In the genomic region with DNA sequence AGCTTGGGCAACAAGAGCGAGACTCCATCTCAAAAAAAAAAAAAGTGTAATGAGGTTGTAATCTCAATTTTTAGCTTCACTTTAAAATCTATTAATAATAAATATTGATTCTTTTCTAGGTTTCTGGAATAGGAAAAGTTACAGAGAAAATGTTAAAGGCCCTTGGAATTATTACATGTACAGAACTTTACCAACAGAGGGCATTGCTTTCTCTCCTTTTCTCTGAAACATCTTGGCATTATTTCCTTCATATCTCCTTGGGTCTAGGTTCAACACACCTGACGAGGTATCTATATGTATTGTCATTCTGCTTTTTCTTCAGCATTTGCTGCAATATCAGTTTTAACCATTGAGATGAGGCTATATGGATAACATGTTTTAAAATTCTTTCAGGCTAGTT, we compare ENCODE assay signal across 14 cellular contexts. TPM values are rescaled to one million over a fixed set of nuclear protein-coding genes. Genes with fewer than 3 reads are reported as not detected.
DNase-seq lines count a peak whose midpoint lies in the region; ATAC-seq and TF ChIP-seq lines count a peak whose summit lies in the region.
"Had no signal": no experiment of that assay in that cellular context is flagged by ENCODE, and none has a peak within 500 bp of the region (broad histone marks: within the 10 kb centered on the region; RNA-seq: fewer than 3 reads in every experiment).

No MANE protein-coding gene starts in this region.

- intact Hi-C loops in heart right ventricle (cut with DNase I) = no loop called here
- intact Hi-C loops in PC-9 (cut with micrococcal nuclease; ENCODE audit: unreplicated experiment) = loop anchor here (5.0 kb wide), 1 partner anchor 98 kb away; no protein-coding TSS in a partner anchor

- H4K20me1 ChIP-seq in PC-9 (ENCODE audit: insufficient read depth) = no peaks in the 10 kb centered on the region

- no peak for ATAC-seq in heart right ventricle
- ATAC-seq: K562 had no signal

- no peaks in the 10 kb centered on the region for H3K27me3 Mint-ChIP-seq in type B pancreatic cell
- H3K27me3 Mint-ChIP-seq: activated naive CD4-positive, alpha-beta T cell treated with anti-CD3 and anti-CD28 coated beads, Interleukin-2, amount 10 ng/mL, durations not matched to agents 7 days and 5 days had no signal

- H3K4me1 ChIP-seq in cardiac muscle cell (ENCODE audit: low read depth) (no peaks in the 10 kb centered on the region), heart right ventricle (peaks cover 0 to 7% (median 0%) of the 10 kb centered on the region in 9 donors), PC-9 (replicated peaks; ENCODE audit: insufficient read depth) (no peaks in the 10 kb centered on the region)
- H3K4me1 ChIP-seq: esophagus squamous epithelium had no signal

- H3K36me3 ChIP-seq in cardiac muscle cell (peaks cover 8% of the 10 kb centered on the region), heart right ventricle (peaks cover 0 to 86% (median 16%) of the 10 kb centered on the region in 9 donors), PC-9 (ENCODE audit: low read depth) (no peaks in the 10 kb centered on the region)

- no peaks in the 10 kb centered on the region for H3K9me2 ChIP-seq in PC-9 (ENCODE audit: insufficient read depth)

- H3K36me3 Mint-ChIP-seq in type B pancreatic cell = peaks cover 11% of the 10 kb centered on the region

- 96 to 97% methylated on average over 2 of the region's 2 CpGs for WGBS in heart right ventricle, 2 donors

- no peak overlapping the region for H3K4me2 ChIP-seq in PC-9

- H3K27ac ChIP-seq in cardiac muscle cell = no peak overlapping the region
- H3K27ac ChIP-seq in heart right ventricle = no peak overlapping the region
- no peak overlapping the region for H3K27ac ChIP-seq in PC-9
- H3K27ac ChIP-seq: esophagus squamous epithelium had no signal

- no peaks in the 10 kb centered on the region for H3K79me2 ChIP-seq in PC-9 (ENCODE audit: low read depth)

- no peaks in the 10 kb centered on the region for H3K9me3 ChIP-seq in cardiac muscle cell (ENCODE audit: low read depth)
- no peaks in the 10 kb centered on the region for H3K9me3 ChIP-seq in heart right ventricle
- no peaks in the 10 kb centered on the region for H3K9me3 ChIP-seq in PC-9 (ENCODE audit: insufficient read depth, low read depth)
- H3K9me3 ChIP-seq: esophagus squamous epithelium had no signal

- H3F3A ChIP-seq in PC-9 (ENCODE audit: insufficient read depth, low read depth) = no peaks in the 10 kb centered on the region

- no peak overlapping the region for H3K27ac Mint-ChIP-seq in type B pancreatic cell
- H3K27ac Mint-ChIP-seq: activated naive CD4-positive, alpha-beta T cell treated with anti-CD3 and anti-CD28 coated beads, Interleukin-2, amount 10 ng/mL, durations not matched to agents 7 days and 5 days had no signal

- DNase-seq in cardiac muscle cell (ENCODE audit: low read depth in 1 of 2, low spot score in 1 of 2) = peak in 1 of 2 donors; percentile 10
- DNase-seq in heart right ventricle = no peak
- no peak for DNase-seq in PC-9
- no peak for DNase-seq in fibroblast of villous mesenchyme (ENCODE audit: low read depth)
- no peak for DNase-seq in type B pancreatic cell (ENCODE audit: extremely low spot score, unreplicated experiment)
- no peak for DNase-seq in stimulated activated CD4-positive, alpha-beta T cell treated with anti-CD3 and anti-CD28 coated beads, Interleukin-2, amount 100 ng/mL, for 24 hours
- no peak for DNase-seq in stimulated activated CD4-positive, alpha-beta T cell treated with anti-CD3 and anti-CD28 coated beads, Interleukin-15, amount 100 ng/mL, for 24 hours
- no peak for DNase-seq in NCI-H1105 treated with DMSO at 0.1 percent for 48 hours (lab: John Stamatoyannopoulos, UW)
- DNase-seq: activated naive CD4-positive, alpha-beta T cell treated with anti-CD3 and anti-CD28 coated beads, Interleukin-2, amount 10 ng/mL, durations not matched to agents 7 days and 5 days; DMS79; esophagus squamous epithelium; NCI-H2029 treated with DMSO at 0.1 percent for 48 hours; stimulated activated CD4-positive, alpha-beta T cell treated with anti-CD3 and anti-CD28 coated beads, Interleukin-1b, Interleukin-23, amount 100 ng/mL, for 48 hours had no signal

- no peak overlapping the region for H3K4me3 Mint-ChIP-seq in type B pancreatic cell
- H3K4me3 Mint-ChIP-seq: activated naive CD4-positive, alpha-beta T cell treated with anti-CD3 and anti-CD28 coated beads, Interleukin-2, amount 10 ng/mL, durations not matched to agents 7 days and 5 days had no signal

- TF ChIP-seq CTCF in cardiac muscle cell (IDR thresholded peaks at IDR 0.05; ENCODE audit: low read depth, low read length) (peak; percentile 28), heart right ventricle (IDR thresholded peaks at IDR 0.05) (peak in 4 of 9 donors; percentile 11 to 34 (median 28)), PC-9 (conservative IDR thresholded peaks at IDR 0.05) (peak; percentile 60), fibroblast of villous mesenchyme (IDR thresholded peaks at IDR 0.05; ENCODE audit: insufficient read depth, low read depth, low read length) (peak; percentile 20), type B pancreatic cell (conservative IDR thresholded peaks at IDR 0.05) (peak; percentile 31)

- no peaks in the 10 kb centered on the region for H3K4me1 Mint-ChIP-seq in type B pancreatic cell (ENCODE audit: unreplicated experiment)

- POLR2A ChIA-PET in PC-9 (lab: Charles Lee; ENCODE audit: unreplicated experiment) = interaction anchor here (0.7 kb wide), 1 partner anchor 9 kb away, joined by 10 read pairs; no protein-coding TSS in a partner anchor

- H2AFZ ChIP-seq in PC-9 = no peak overlapping the region

- no peak overlapping the region for H3K4me3 ChIP-seq in cardiac muscle cell
- H3K4me3 ChIP-seq in heart right ventricle = no peak overlapping the region
- no peak overlapping the region for H3K4me3 ChIP-seq in PC-9
- no peak overlapping the region for H3K4me3 ChIP-seq in fibroblast of villous mesenchyme (ENCODE audit: low read depth, low read length)
- H3K4me3 ChIP-seq: esophagus squamous epithelium, K562 had no signal

- CTCF ChIA-PET in PC-9 (lab: Charles Lee) = no interaction called here

- H3K27me3 ChIP-seq in cardiac muscle cell = no peaks in the 10 kb centered on the region
- no peaks in the 10 kb centered on the region for H3K27me3 ChIP-seq in heart right ventricle
- H3K27me3 ChIP-seq in PC-9 (ENCODE audit: insufficient read depth, low read depth) = no peaks in the 10 kb centered on the region
- H3K27me3 ChIP-seq: esophagus squamous epithelium had no signal

- no TSS peak for BruUV-seq in PC-9 (replicated peaks; lab: Mats Ljungman, UMichigan)

- no peaks in the 10 kb centered on the region for H3K9me3 Mint-ChIP-seq in type B pancreatic cell
- H3K9me3 Mint-ChIP-seq: activated naive CD4-positive, alpha-beta T cell treated with anti-CD3 and anti-CD28 coated beads, Interleukin-2, amount 10 ng/mL, durations not matched to agents 7 days and 5 days had no signal

RNA-seq across cellular contexts. Expression of a gene that starts 26.6 kb away (rescaled TPM):
- 0.09 TPM in 1 of 2 replicates, not detected in the other for total RNA-seq in cardiac muscle cell
- not detected in 2 replicates for polyA plus RNA-seq in cardiac muscle cell
- total RNA-seq in heart right ventricle = under 1 TPM in 4 of 10 donors, not detected in 6; 0.10 to 0.30 (median 0.21) TPM
- polyA plus RNA-seq in heart right ventricle = under 1 TPM; 0.04 to 0.37 TPM
- 0.20 and 0.31 TPM in 2 replicates for total RNA-seq in PC-9 (2021)
- under 0.01 and 0.32 TPM in 2 replicates for total RNA-seq in fibroblast of villous mesenchyme
- 0.93 and 1.6 TPM in 2 replicates for total RNA-seq in type B pancreatic cell (ENCODE audit: low replicate concordance)
